ENCODE assay signal across 22 cellular contexts in genomic region chr21:46362946-46363345, GRCh38.
"Had no signal": no experiment of that assay in that cellular context is flagged by ENCODE, and none has a peak within 500 bp of the region (broad histone marks: within the 10 kb centered on the region; RNA-seq: fewer than 3 reads in every experiment).

No MANE protein-coding gene starts in this region.

- H3K9ac ChIP-seq: SK-N-SH had no signal

- H3K27me3 ChIP-seq: SJCRH30 had no signal

- H3K9me3 Mint-ChIP-seq: activated naive CD4-positive, alpha-beta T cell treated with anti-CD3 and anti-CD28 coated beads, Interleukin-2, amount 50 U/mL, for 24 hours; brain had no signal

- H3K4me3 ChIP-seq: SJCRH30 had no signal

- H3K4me1 Mint-ChIP-seq: activated naive CD4-positive, alpha-beta T cell treated with anti-CD3 and anti-CD28 coated beads, Interleukin-2, amount 50 U/mL, for 24 hours; brain had no signal

- H3K4me3 Mint-ChIP-seq: activated CD8-positive, alpha-beta T cell treated with anti-CD3 and anti-CD28 coated beads, Interleukin-2, amount 10 ng/mL, durations not matched to agents 7 days and 5 days; activated naive CD4-positive, alpha-beta T cell treated with anti-CD3 and anti-CD28 coated beads, Interleukin-2, amount 50 U/mL, for 24 hours; brain; IgD-negative memory B cell had no signal

- H3K27ac ChIP-seq: SJCRH30 had no signal

- DNase-seq: activated CD4-positive, alpha-beta T cell treated with anti-CD3 and anti-CD28 coated beads for 48 hours; activated CD4-positive, alpha-beta T cell treated with anti-CD3 and anti-CD28 coated beads, Interleukin-2, amount 50 U/mL, for 4 hours; activated CD4-positive, CD25-positive, alpha-beta regulatory T cell treated with anti-CD3 and anti-CD28 coated beads, Interleukin-2, amount 50 U/mL, for 72 hours; activated CD8-positive, alpha-beta memory T cell treated with anti-CD3 and anti-CD28 coated beads, Interleukin-2, amount 50 U/mL, for 48 hours; activated CD8-positive, alpha-beta T cell treated with anti-CD3 and anti-CD28 coated beads, Interleukin-2, amount 10 ng/mL, durations not matched to agents 7 days and 5 days; activated T-cell treated with anti-CD3 and anti-CD28 coated beads, Interleukin-2, amount 50 U/mL, for 1 hour; amniotic stem cell; KG1; NCI-H1048; NCI-H1417 treated with DMSO at 0.1 percent for 48 hours; NCI-H1694 treated with DMSO at 0.1 percent for 48 hours; NCI-H2029 treated with DMSO at 0.1 percent for 48 hours; NCI-H345; NCI-H510A; NCI-H526 treated with DMSO at 0.1 percent for 48 hours; NCI-H82; SJCRH30; SK-N-SH; SW 1271 had no signal

- ATAC-seq: activated CD8-positive, alpha-beta T cell treated with anti-CD3 and anti-CD28 coated beads, Interleukin-2, amount 10 ng/mL, durations not matched to agents 7 days and 5 days had no signal

- H3K4me1 ChIP-seq: SJCRH30 had no signal

- H3K9me3 ChIP-seq: SJCRH30, SK-N-SH had no signal

- H3K27ac Mint-ChIP-seq: activated CD8-positive, alpha-beta T cell treated with anti-CD3 and anti-CD28 coated beads, Interleukin-2, amount 10 ng/mL, durations not matched to agents 7 days and 5 days; activated naive CD4-positive, alpha-beta T cell treated with anti-CD3 and anti-CD28 coated beads, Interleukin-2, amount 50 U/mL, for 24 hours; brain; IgD-negative memory B cell had no signal

- H3K27me3 Mint-ChIP-seq: activated naive CD4-positive, alpha-beta T cell treated with anti-CD3 and anti-CD28 coated beads, Interleukin-2, amount 50 U/mL, for 24 hours; brain; IgD-negative memory B cell had no signal
